ENCODE assay signal across 1 cellular context in genomic region chr1:160257411-160258015, GRCh38.
TF ChIP-seq lines count a peak whose summit lies in the region.

No MANE protein-coding gene starts in this region.

TF ChIP-seq in GM12878, 131 proteins besides CTCF, POLR2A, EP300 and RAD21:
- TF ChIP-seq CEBPB (IDR thresholded peaks at IDR 0.05; ENCODE audit: borderline replicate concordance in 1 of 2, low read depth in 2 of 2, low read length in 2 of 2) (no peak), CEBPZ (IDR thresholded peaks at IDR 0.05; ENCODE audit: low read depth, low read length) (no peak), SIN3A (IDR thresholded peaks at IDR 0.05; ENCODE audit: low read depth, low read length) (no peak), IRF4 (IDR thresholded peaks at IDR 0.05; ENCODE audit: low read depth, low read length) (no peak), EZH2 (IDR thresholded peaks at IDR 0.05; ENCODE audit: borderline replicate concordance, control insufficient read depth, low read depth, low read length) (no peak), POLR2AphosphoS5 (IDR thresholded peaks at IDR 0.05; ENCODE audit: low read length) (no peak), SUZ12 (IDR thresholded peaks at IDR 0.05; ENCODE audit: unreplicated experiment) (no peak), TCF3 (IDR thresholded peaks at IDR 0.05; ENCODE audit: borderline replicate concordance, insufficient read depth, low read depth, low read length) (no peak), ZBTB40 (IDR thresholded peaks at IDR 0.05; ENCODE audit: borderline replicate concordance) (no peak), STAT1 (conservative IDR thresholded peaks at IDR 0.05) (no peak), RCOR1 (conservative IDR thresholded peaks at IDR 0.05; ENCODE audit: low read depth, low read length) (no peak), MAX (IDR thresholded peaks at IDR 0.05; ENCODE audit: low read depth, low read length) (no peak), ZZZ3 (IDR thresholded peaks at IDR 0.05; ENCODE audit: control insufficient read depth, insufficient read length, low read depth) (no peak), NFIC (IDR thresholded peaks at IDR 0.05; ENCODE audit: low read depth, low read length) (no peak), ZNF24 (IDR thresholded peaks at IDR 0.05) (no peak), ZNF217 (IDR thresholded peaks at IDR 0.05) (no peak)
- TF ChIP-seq, protein P1, sequence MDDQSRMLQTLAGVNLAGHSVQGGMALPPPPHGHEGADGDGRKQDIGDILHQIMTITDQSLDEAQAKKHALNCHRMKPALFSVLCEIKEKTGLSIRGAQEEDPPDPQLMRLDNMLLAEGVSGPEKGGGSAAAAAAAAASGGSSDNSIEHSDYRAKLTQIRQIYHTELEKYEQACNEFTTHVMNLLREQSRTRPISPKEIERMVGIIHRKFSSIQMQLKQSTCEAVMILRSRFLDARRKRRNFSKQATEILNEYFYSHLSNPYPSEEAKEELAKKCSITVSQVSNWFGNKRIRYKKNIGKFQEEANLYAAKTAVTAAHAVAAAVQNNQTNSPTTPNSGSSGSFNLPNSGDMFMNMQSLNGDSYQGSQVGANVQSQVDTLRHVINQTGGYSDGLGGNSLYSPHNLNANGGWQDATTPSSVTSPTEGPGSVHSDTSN (IDR thresholded peaks at IDR 0.05; ENCODE audit: insufficient replicate concordance, low read depth, low read length), result no peak
TF ChIP-seq in GM12878: peak in this region for 0.
